ENCODE assay signal across 8 cellular contexts in the genomic region with DNA sequence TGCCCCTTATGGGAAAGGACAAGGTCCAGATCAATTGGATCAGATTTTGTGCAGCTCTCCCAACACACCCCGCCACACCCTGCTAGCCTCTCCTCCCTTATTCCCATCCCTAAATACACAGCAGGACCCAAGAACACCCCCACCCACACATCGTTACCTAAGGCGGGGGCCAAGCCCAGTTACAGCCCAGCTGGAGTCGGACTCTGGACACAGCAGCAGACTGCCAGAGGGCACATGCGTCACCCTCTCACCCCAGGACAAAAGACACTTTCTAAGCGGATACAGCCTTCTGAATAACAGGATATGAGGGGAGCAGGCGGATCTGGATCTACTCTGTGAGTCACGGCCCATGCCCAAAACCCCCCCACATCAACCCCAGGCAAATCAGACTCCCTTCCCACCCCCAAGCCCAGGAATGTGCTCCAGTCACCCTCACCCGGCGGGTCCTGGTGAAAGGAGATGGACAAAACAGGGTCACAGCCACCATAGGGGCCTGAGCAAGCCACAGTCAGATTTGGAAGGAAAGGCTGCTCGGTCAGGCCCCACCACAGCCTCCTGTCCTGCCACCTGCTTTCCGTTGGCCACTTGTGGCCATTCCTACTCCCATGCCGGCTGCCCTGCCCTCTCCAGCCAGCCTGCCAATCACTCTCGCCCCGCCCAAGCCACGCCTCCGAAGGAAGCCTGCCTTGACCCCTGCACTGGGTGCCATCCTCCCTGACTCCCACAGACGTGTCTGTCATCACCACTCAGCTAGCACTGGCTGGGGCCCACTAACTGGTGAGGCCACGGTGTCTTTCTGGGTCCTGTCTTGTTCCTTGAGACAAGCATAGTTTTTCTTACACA. TPM values are rescaled to one million over a fixed set of nuclear protein-coding genes. Genes with fewer than 3 reads are reported as not detected.
DNase-seq lines count a peak whose midpoint lies in the region; ATAC-seq lines count a peak whose summit lies in the region.

No MANE protein-coding gene starts in this region.

- H3K27me3 Mint-ChIP-seq in activated CD8-positive, alpha-beta memory T cell treated with anti-CD3 and anti-CD28 coated beads, Interleukin-2, amount 10 ng/mL, durations not matched to agents 7 days and 5 days, result no peaks in the 10 kb centered on the region

- peak overlapping the region; percentile 86 for H3K27ac ChIP-seq in adipose tissue (ENCODE audit: low read depth, low read length)

- no peaks in the 10 kb centered on the region for H3K36me3 Mint-ChIP-seq in activated CD8-positive, alpha-beta memory T cell treated with anti-CD3 and anti-CD28 coated beads, Interleukin-2, amount 10 ng/mL, durations not matched to agents 7 days and 5 days

- intact Hi-C loops in Right ventricle myocardium superior (cut with DNase I), result no loop called here

- WGBS in adipose tissue, 3 donors, result 50 to 69% (median 50%) methylated on average over 18 to 19 of the region's 19 CpGs

- peak overlapping the region; percentile 13; the same call in 1 of the 2 replicates for H3K4me3 ChIP-seq in H7 (ENCODE audit: insufficient read depth, low read depth, low read length)

- no peak overlapping the region for H3K4me3 Mint-ChIP-seq in activated CD8-positive, alpha-beta memory T cell treated with anti-CD3 and anti-CD28 coated beads, Interleukin-2, amount 10 ng/mL, durations not matched to agents 7 days and 5 days

- H3K9me3 Mint-ChIP-seq in activated CD8-positive, alpha-beta memory T cell treated with anti-CD3 and anti-CD28 coated beads, Interleukin-2, amount 10 ng/mL, durations not matched to agents 7 days and 5 days (ENCODE audit: low read depth), result no peaks in the 10 kb centered on the region

- H3K36me3 ChIP-seq in H7 (replicated peaks; ENCODE audit: control insufficient read depth, insufficient read depth, low read length), result no peaks in the 10 kb centered on the region

- DNase-seq in H7, result peak; percentile 95
- peak; percentile 86 for DNase-seq in Right ventricle myocardium superior
- peak; percentile 85 for DNase-seq in pons (ENCODE audit: low spot score)
- no peak for DNase-seq in germinal center (ENCODE audit: low spot score)
- no peak for DNase-seq in central memory CD4-positive, alpha-beta T cell
- DNase-seq in activated CD8-positive, alpha-beta memory T cell treated with anti-CD3 and anti-CD28 coated beads, Interleukin-2, amount 10 ng/mL, durations not matched to agents 7 days and 5 days, result no peak

- no peaks in the 10 kb centered on the region; the same call in 1 of the 2 replicates for H3K27me3 ChIP-seq in H7 (ENCODE audit: control insufficient read depth, insufficient read depth, low read length)

- CTCF ChIA-PET in activated CD8-positive, alpha-beta memory T cell treated with anti-CD3 and anti-CD28 coated beads, Interleukin-2, amount 10 ng/mL, durations not matched to agents 7 days and 5 days (lab: Charles Lee), result no interaction called here

- H3K27ac Mint-ChIP-seq in activated CD8-positive, alpha-beta memory T cell treated with anti-CD3 and anti-CD28 coated beads, Interleukin-2, amount 10 ng/mL, durations not matched to agents 7 days and 5 days, result no peak overlapping the region

- no peaks in the 10 kb centered on the region for H3K4me1 Mint-ChIP-seq in activated CD8-positive, alpha-beta memory T cell treated with anti-CD3 and anti-CD28 coated beads, Interleukin-2, amount 10 ng/mL, durations not matched to agents 7 days and 5 days

- peak; percentile 62 for ATAC-seq in Right ventricle myocardium superior (ENCODE audit: poor library complexity)
- no peak for ATAC-seq in activated CD8-positive, alpha-beta memory T cell treated with anti-CD3 and anti-CD28 coated beads, Interleukin-2, amount 10 ng/mL, durations not matched to agents 7 days and 5 days
- no peak for ATAC-seq in GM21825 (IDR thresholded peaks at IDR 0.05; ENCODE audit: unreplicated experiment)

RNA-seq across cellular contexts. Expression of a gene that starts 4.0 kb away (rescaled TPM):
- 34.5 and 89.0 TPM in 2 replicates for total RNA-seq in H7 (2014; rRNA removed; shearing (Covaris generic))
- polyA plus RNA-seq in adipose tissue, result 100 to 1,000 TPM in 2 of 3 donors, 10 to 100 TPM in 1; 30.9 to 175 (median 160) TPM
- total RNA-seq in Right ventricle myocardium superior, result 44.3 TPM
- total RNA-seq in activated CD8-positive, alpha-beta memory T cell treated with anti-CD3 and anti-CD28 coated beads, Interleukin-2, amount 10 ng/mL, durations not matched to agents 7 days and 5 days, result not detected

RNA-seq across cellular contexts. Expression of a gene that starts 7.2 kb away (rescaled TPM):
- 1.8 and 2.0 TPM in 2 replicates for total RNA-seq in H7 (2014; rRNA removed; shearing (Covaris generic))
- 10 to 100 TPM in 1 of 3 donors, 1 to 10 TPM in 2; 1.6 to 12.9 (median 9.7) TPM for polyA plus RNA-seq in adipose tissue
- 5.8 TPM for total RNA-seq in Right ventricle myocardium superior
- total RNA-seq in activated CD8-positive, alpha-beta memory T cell treated with anti-CD3 and anti-CD28 coated beads, Interleukin-2, amount 10 ng/mL, durations not matched to agents 7 days and 5 days, result not detected

RNA-seq across cellular contexts. Expression of a gene that starts 18.3 kb away (rescaled TPM):
- 80.8 and 93.2 TPM in 2 replicates for total RNA-seq in H7 (2014; rRNA removed; shearing (Covaris generic))
- 100 to 1,000 TPM in 2 of 3 donors, 10 to 100 TPM in 1; 51.7 to 532 (median 205) TPM for polyA plus RNA-seq in adipose tissue
- total RNA-seq in Right ventricle myocardium superior, result 153 TPM
- 1 to 10 TPM; 6.0 to 7.0 TPM for total RNA-seq in activated CD8-positive, alpha-beta memory T cell treated with anti-CD3 and anti-CD28 coated beads, Interleukin-2, amount 10 ng/mL, durations not matched to agents 7 days and 5 days

RNA-seq across cellular contexts. Expression of a gene that starts 19.3 kb away (rescaled TPM):
- total RNA-seq in H7 (2014; rRNA removed; shearing (Covaris generic)), result 0.63 and 0.80 TPM in 2 replicates
- 100 to 1,000 TPM in 1 of 3 donors, 10 to 100 TPM in 1, 1 to 10 TPM in 1; 6.7 to 100 (median 31.7) TPM for polyA plus RNA-seq in adipose tissue
- 2,267 TPM for total RNA-seq in Right ventricle myocardium superior
- total RNA-seq in activated CD8-positive, alpha-beta memory T cell treated with anti-CD3 and anti-CD28 coated beads, Interleukin-2, amount 10 ng/mL, durations not matched to agents 7 days and 5 days, result not detected

RNA-seq across cellular contexts. Expression of a gene that starts 24.9 kb away (rescaled TPM):
- total RNA-seq in H7 (2014; rRNA removed; shearing (Covaris generic)), result 63.8 and 67.0 TPM in 2 replicates
- polyA plus RNA-seq in adipose tissue, result 10 to 100 TPM; 35.6 to 43.7 (median 40.3) TPM
- 68.1 TPM for total RNA-seq in Right ventricle myocardium superior
- total RNA-seq in activated CD8-positive, alpha-beta memory T cell treated with anti-CD3 and anti-CD28 coated beads, Interleukin-2, amount 10 ng/mL, durations not matched to agents 7 days and 5 days, result 10 to 100 TPM; 83.8 to 89.1 TPM

Comparison
In these comparisons a context has a peak if more than half of its experiments do, and no peak if none do; other contexts are left out.
1. DNase-seq: peak in H7 (single experiment), Right ventricle myocardium superior (single experiment) and pons (single experiment); none in germinal center (single experiment), central memory CD4-positive, alpha-beta T cell (single experiment) and activated CD8-positive, alpha-beta memory T cell treated with anti-CD3 and anti-CD28 coated beads, Interleukin-2, amount 10 ng/mL, durations not matched to agents 7 days and 5 days (single experiment).
2. RNA of a gene that starts 4.0 kb away (total RNA-seq): 34.5 to 89.0 TPM in H7 and 44.3 TPM in Right ventricle myocardium superior (single experiment); not detected in activated CD8-positive, alpha-beta memory T cell treated with anti-CD3 and anti-CD28 coated beads, Interleukin-2, amount 10 ng/mL, durations not matched to agents 7 days and 5 days; every median in the first group is over 10 times any median in the second.
3. RNA of a gene that starts 18.3 kb away (total RNA-seq): 153 TPM in Right ventricle myocardium superior (single experiment) and 80.8 to 93.2 TPM in H7; 6.0 to 7.0 TPM in activated CD8-positive, alpha-beta memory T cell treated with anti-CD3 and anti-CD28 coated beads, Interleukin-2, amount 10 ng/mL, durations not matched to agents 7 days and 5 days; every median in the first group is over 10 times any median in the second.